19 cellular contexts compared by ENCODE assay signal in the genomic region with DNA sequence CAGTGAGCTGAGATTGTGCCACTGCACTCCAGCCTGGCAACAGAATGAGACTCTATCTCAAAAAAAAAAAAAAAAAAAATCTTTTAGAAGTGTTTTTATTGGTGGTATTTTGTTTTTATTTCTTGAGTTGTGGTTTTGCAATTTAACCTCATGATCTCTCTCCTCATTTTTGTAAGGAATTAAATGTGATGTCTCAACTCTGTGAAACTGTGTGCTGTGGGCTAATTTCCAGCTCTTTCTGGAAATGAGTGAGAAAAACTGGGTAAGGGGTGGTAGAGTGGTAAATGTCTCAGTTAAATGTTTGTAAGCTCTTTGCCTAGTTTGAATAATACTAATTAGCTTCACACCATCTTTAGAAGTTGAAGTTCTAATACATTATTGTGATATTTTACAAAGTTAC.
"Had no signal": no experiment of that assay in that cellular context is flagged by ENCODE, and none has a peak within 500 bp of the region (broad histone marks: within the 10 kb centered on the region; RNA-seq: fewer than 3 reads in every experiment).

No MANE protein-coding gene starts in this region.

- ATAC-seq: activated CD8-positive, alpha-beta T cell treated with anti-CD3 and anti-CD28 coated beads, Interleukin-2, amount 10 ng/mL, durations not matched to agents 7 days and 5 days; activated T-cell treated with anti-CD3 and anti-CD28 coated beads, Interleukin-2, amount 50 U/mL, for 72 hours; left lung; natural killer cell treated with Interleukin-12 subunit alpha and Interleukin-12 subunit beta and Interleukin-15 and Interleukin-18, amount 100 ng/mL, for 72 hours; right cardiac atrium; stimulated activated naive CD8-positive, alpha-beta T cell treated with anti-CD3 and anti-CD28 coated beads, Interleukin-15, Interleukin-2, amounts not matched to agents 100 U/mL and 50 U/mL, for 24 hours had no signal

- H3K27ac ChIP-seq: cardiac muscle cell, colonic mucosa, esophagus muscularis mucosa, hepatocyte, left lung, suprapubic skin had no signal

- H2AFZ ChIP-seq: hepatocyte had no signal

- H3K27me3 ChIP-seq: cardiac muscle cell, colonic mucosa, esophagus muscularis mucosa, hepatocyte, left lung, suprapubic skin had no signal

- H3K4me1 ChIP-seq: colonic mucosa, esophagus muscularis mucosa, left lung, suprapubic skin had no signal

- H3K9me3 ChIP-seq: colonic mucosa, esophagus muscularis mucosa, left lung, suprapubic skin had no signal

- H3K4me3 ChIP-seq: cardiac muscle cell, colonic mucosa, esophagus muscularis mucosa, hepatocyte, left lung, smooth muscle cell, suprapubic skin had no signal

- DNase-seq: activated B cell treated with CpG ODN at 0.5 μM for 24 hours; activated CD4-positive, alpha-beta T cell treated with anti-CD3 and anti-CD28 coated beads, Interleukin-2, amount 10 ng/mL, durations not matched to agents 24 days and 14 days; activated CD8-positive, alpha-beta memory T cell treated with anti-CD3 and anti-CD28 coated beads, Interleukin-2, amount 50 U/mL, for 48 hours; activated CD8-positive, alpha-beta T cell treated with anti-CD3 and anti-CD28 coated beads, Interleukin-2, amount 10 ng/mL, durations not matched to agents 7 days and 5 days; activated gamma-delta T cell; activated naive CD8-positive, alpha-beta T cell treated with anti-CD3 and anti-CD28 coated beads for 36 hours; activated T-cell treated with anti-CD3 and anti-CD28 coated beads, Interleukin-2, amount 50 U/mL, for 72 hours; aorta; colonic mucosa; left lung; right cardiac atrium; stimulated activated naive CD8-positive, alpha-beta T cell treated with anti-CD3 and anti-CD28 coated beads, Interleukin-15, Interleukin-2, amounts not matched to agents 100 U/mL and 50 U/mL, for 24 hours; SW 1271 had no signal

- H3K36me3 ChIP-seq: colonic mucosa had no signal

- H3K4me2 ChIP-seq: hepatocyte, smooth muscle cell had no signal
